8 cellular contexts compared by ENCODE assay signal in the genomic region with DNA sequence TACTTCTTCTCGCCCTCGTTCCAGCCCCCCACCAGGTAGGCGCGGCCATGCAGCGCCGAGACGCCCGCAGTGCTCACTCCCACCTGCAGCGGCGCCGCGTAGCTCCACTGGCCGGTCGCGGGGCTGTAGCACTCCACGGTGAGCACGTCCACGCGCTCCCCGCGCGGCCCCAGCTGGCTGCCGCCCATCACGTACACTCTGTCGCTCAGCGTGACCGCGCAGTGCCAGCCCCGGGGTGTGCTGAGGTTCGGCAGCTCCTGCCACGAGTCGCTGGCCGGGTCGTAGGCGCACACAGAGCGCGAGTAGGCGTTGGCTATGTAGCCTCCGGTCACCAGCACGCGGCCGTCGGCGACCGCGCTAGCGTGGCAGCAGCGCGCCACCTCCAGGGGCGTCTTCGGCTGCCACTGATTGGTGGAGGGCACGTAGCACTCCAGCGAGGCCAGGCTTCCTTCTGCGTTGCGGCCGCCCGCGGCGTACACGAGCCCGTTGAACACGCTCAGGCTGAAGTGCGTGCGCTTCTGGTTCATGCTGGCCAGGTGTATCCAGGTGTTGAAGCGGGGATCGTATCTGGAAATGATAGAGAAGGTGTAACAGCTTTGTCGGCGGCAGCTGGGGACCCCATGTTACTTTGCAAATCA. TPM values are rescaled to one million over a fixed set of nuclear protein-coding genes. Genes with fewer than 3 reads are reported as not detected.
DNase-seq lines count a peak whose midpoint lies in the region; ATAC-seq, FAIRE-seq and TF ChIP-seq lines count a peak whose summit lies in the region.

No MANE protein-coding gene starts in this region.

- H3K9me3 ChIP-seq in HUES48 (ENCODE audit: control insufficient read depth, insufficient read depth, low read length) (no peaks in the 10 kb centered on the region), Panc1 (ENCODE audit: control insufficient read depth, insufficient read depth, low read depth, low read length) (no peaks in the 10 kb centered on the region)

- in situ Hi-C loops in Panc1 (cut with HindIII; ENCODE audit: low pct_unique_long_range_greater_than_20kb, low sequenced_read_pairs), result no loop called here

- no peaks in the 10 kb centered on the region for H3K9me3 Mint-ChIP-seq in activated T-helper 2 cell treated with anti-CD3 and anti-CD28 coated beads, Interferon-gamma antibody, Interleukin-2, Interleukin-4, amounts not matched to agents 10 μg/mL and 5 μg/mL and 100 μg/mL, durations not matched to agents 14 hours and 24 hours and 36 hours
- no peaks in the 10 kb centered on the region for H3K9me3 Mint-ChIP-seq in neural crest cell
- H3K9me3 Mint-ChIP-seq in stimulated activated naive CD8-positive, alpha-beta T cell treated with anti-CD3 and anti-CD28 coated beads, Interleukin-15, amount 100 ng/mL, for 72 hours, result no peaks in the 10 kb centered on the region

- intact Hi-C loops in Panc1 (cut with micrococcal nuclease; ENCODE audit: unreplicated experiment), result loop anchor here (1.0 to 2.0 kb wide), 2 partner anchors 107 to 159 kb away; partner anchors contain the start of gene GCLC
- intact Hi-C loops in activated T-helper 2 cell treated with anti-CD3 and anti-CD28 coated beads, Interferon-gamma antibody, Interleukin-2, Interleukin-4, amounts not matched to agents 10 μg/mL and 5 μg/mL and 100 μg/mL, durations not matched to agents 14 hours and 24 hours and 36 hours (cut with micrococcal nuclease), result loop anchor here (1.0 to 5.0 kb wide), 5 partner anchors 75 to 480 kb away; no protein-coding TSS in a partner anchor

- H3K27ac ChIP-seq in HUES48 (ENCODE audit: low read depth, low read length) (peak overlapping the region; percentile 14), Panc1 (ENCODE audit: low read length) (peak overlapping the region; percentile 32; the same call in 1 of the 2 replicates), foreskin keratinocyte (peak overlapping the region; percentile 25)

- peaks cover 30% of the 10 kb centered on the region for H3K4me1 Mint-ChIP-seq in activated T-helper 2 cell treated with anti-CD3 and anti-CD28 coated beads, Interferon-gamma antibody, Interleukin-2, Interleukin-4, amounts not matched to agents 10 μg/mL and 5 μg/mL and 100 μg/mL, durations not matched to agents 14 hours and 24 hours and 36 hours (ENCODE audit: low read depth)
- peaks cover 6% of the 10 kb centered on the region for H3K4me1 Mint-ChIP-seq in neural crest cell
- peaks cover 44% of the 10 kb centered on the region for H3K4me1 Mint-ChIP-seq in stimulated activated naive CD8-positive, alpha-beta T cell treated with anti-CD3 and anti-CD28 coated beads, Interleukin-15, amount 100 ng/mL, for 72 hours

- FAIRE-seq in D721Med (lab: Jason Lieb, UNC), result no peak

- peak overlapping the region; percentile 86 for H3K27ac Mint-ChIP-seq in activated T-helper 2 cell treated with anti-CD3 and anti-CD28 coated beads, Interferon-gamma antibody, Interleukin-2, Interleukin-4, amounts not matched to agents 10 μg/mL and 5 μg/mL and 100 μg/mL, durations not matched to agents 14 hours and 24 hours and 36 hours
- H3K27ac Mint-ChIP-seq in neural crest cell (ENCODE audit: unreplicated experiment), result no peak overlapping the region
- peak overlapping the region; percentile 92 to 96 for H3K27ac Mint-ChIP-seq in stimulated activated naive CD8-positive, alpha-beta T cell treated with anti-CD3 and anti-CD28 coated beads, Interleukin-15, amount 100 ng/mL, for 72 hours

- peaks cover 27% of the 10 kb centered on the region for H3K27me3 Mint-ChIP-seq in activated T-helper 2 cell treated with anti-CD3 and anti-CD28 coated beads, Interferon-gamma antibody, Interleukin-2, Interleukin-4, amounts not matched to agents 10 μg/mL and 5 μg/mL and 100 μg/mL, durations not matched to agents 14 hours and 24 hours and 36 hours (ENCODE audit: low read depth)
- peaks cover 16% of the 10 kb centered on the region for H3K27me3 Mint-ChIP-seq in neural crest cell (ENCODE audit: low read depth)
- peaks cover 6% of the 10 kb centered on the region for H3K27me3 Mint-ChIP-seq in stimulated activated naive CD8-positive, alpha-beta T cell treated with anti-CD3 and anti-CD28 coated beads, Interleukin-15, amount 100 ng/mL, for 72 hours

- H3K4me3 ChIP-seq in HUES48 (ENCODE audit: low read depth, low read length) (peak overlapping the region; percentile 80), Panc1 (ENCODE audit: low read depth in 2 of 2, low read length in 2 of 2) (peak overlapping the region; percentile 51 to 86)

- peaks cover 7% of the 10 kb centered on the region; the same call in 1 of the 2 replicates for H3K4me1 ChIP-seq in HUES48 (ENCODE audit: control insufficient read depth, insufficient read depth, low read length)
- peaks cover 4% of the 10 kb centered on the region; the same call in 1 of the 2 replicates for H3K4me1 ChIP-seq in Panc1 (ENCODE audit: control insufficient read depth, insufficient read depth, low read length)
- H3K4me1 ChIP-seq in foreskin keratinocyte, result peaks cover 6% of the 10 kb centered on the region

- no peaks in the 10 kb centered on the region for H3K36me3 ChIP-seq in HUES48 (ENCODE audit: control insufficient read depth, insufficient read depth, low read length)
- no peaks in the 10 kb centered on the region for H3K36me3 ChIP-seq in Panc1 (ENCODE audit: control insufficient read depth, insufficient read depth, low read length)

- peak; percentile 44 for TF ChIP-seq CTCF in D721Med (IDR thresholded peaks at IDR 0.05; ENCODE audit: insufficient read depth, missing control alignments)
- TF ChIP-seq CTCF in Panc1 (IDR thresholded peaks at IDR 0.05), result peak; percentile 56
- TF ChIP-seq CTCF in foreskin keratinocyte (conservative IDR thresholded peaks at IDR 0.05), result peak; percentile 59
- peak; percentile 51 for TF ChIP-seq CTCF in neural crest cell (conservative IDR thresholded peaks at IDR 0.05)

- peak overlapping the region; percentile 75 for H3K9ac ChIP-seq in HUES48 (ENCODE audit: low read depth, low read length)

- H3K36me3 Mint-ChIP-seq in activated T-helper 2 cell treated with anti-CD3 and anti-CD28 coated beads, Interferon-gamma antibody, Interleukin-2, Interleukin-4, amounts not matched to agents 10 μg/mL and 5 μg/mL and 100 μg/mL, durations not matched to agents 14 hours and 24 hours and 36 hours (ENCODE audit: low read depth), result peaks cover 3% of the 10 kb centered on the region
- H3K36me3 Mint-ChIP-seq in neural crest cell (ENCODE audit: low read depth), result no peaks in the 10 kb centered on the region

- DNase-seq in D721Med (ENCODE audit: insufficient read length, low spot score) (no peak), Panc1 (ENCODE audit: low read depth, low spot score) (peak; percentile 55), foreskin keratinocyte (peak in 1 of 2 donors; percentile 76), neural crest cell (ENCODE audit: low read depth, low spot score) (peak; percentile 63)
- DNase-seq in activated T-helper 2 cell treated with anti-CD3 and anti-CD28 coated beads, Interferon-gamma antibody, Interleukin-2, Interleukin-4, amounts not matched to agents 10 μg/mL and 5 μg/mL and 100 μg/mL, durations not matched to agents 14 hours and 24 hours and 36 hours (ENCODE audit: low spot score), result peak; percentile 70
- peak; percentile 81 to 84 for DNase-seq in stimulated activated naive CD8-positive, alpha-beta T cell treated with anti-CD3 and anti-CD28 coated beads, Interleukin-15, amount 100 ng/mL, for 72 hours

- peaks cover 21% of the 10 kb centered on the region for H3K27me3 ChIP-seq in HUES48 (ENCODE audit: control insufficient read depth, insufficient read depth, low read length)
- H3K27me3 ChIP-seq in Panc1 (ENCODE audit: control insufficient read depth, insufficient read depth, low read length), result no peaks in the 10 kb centered on the region; the same call in 1 of the 2 replicates
- H3K27me3 ChIP-seq in foreskin keratinocyte, result no peaks in the 10 kb centered on the region

- POLR2A ChIA-PET in Panc1 (lab: Charles Lee), result no interaction called here

- peak overlapping the region; percentile 86 for H3K4me3 Mint-ChIP-seq in activated T-helper 2 cell treated with anti-CD3 and anti-CD28 coated beads, Interferon-gamma antibody, Interleukin-2, Interleukin-4, amounts not matched to agents 10 μg/mL and 5 μg/mL and 100 μg/mL, durations not matched to agents 14 hours and 24 hours and 36 hours (ENCODE audit: low read depth)
- peak overlapping the region; percentile 85 for H3K4me3 Mint-ChIP-seq in neural crest cell
- peak overlapping the region; percentile 95 to 98 for H3K4me3 Mint-ChIP-seq in stimulated activated naive CD8-positive, alpha-beta T cell treated with anti-CD3 and anti-CD28 coated beads, Interleukin-15, amount 100 ng/mL, for 72 hours

- no TSS peak for BruUV-seq in Panc1 (replicated peaks; lab: Mats Ljungman, UMichigan)

- ATAC-seq in GM21526 (IDR thresholded peaks at IDR 0.05; ENCODE audit: low FRiP score, unreplicated experiment), result peak; percentile 77
- peak; percentile 99 for ATAC-seq in Panc1
- ATAC-seq in foreskin keratinocyte, result peak; percentile 91
- peak; percentile 95 for ATAC-seq in stimulated activated naive CD8-positive, alpha-beta T cell treated with anti-CD3 and anti-CD28 coated beads, Interleukin-15, amount 100 ng/mL, for 72 hours

- CTCF ChIA-PET in Panc1 (lab: Charles Lee), result interaction anchor here (0.6 to 1.9 kb wide), 7 partner anchors 17 to 164 kb away, joined by 3 to 15 read pairs (median 4); no protein-coding TSS in a partner anchor

RNA-seq across cellular contexts. Expression of gene KLHL31, which starts 13.7 kb away (rescaled TPM):
- 0.21 TPM for total RNA-seq in Panc1 (2021; ENCODE audit: unreplicated experiment)
- 0.10 TPM for polyA plus RNA-seq in Panc1 (2012; ENCODE audit: insufficient read length)
- 0.14 and 0.18 TPM in 2 replicates for total RNA-seq in activated T-helper 2 cell treated with anti-CD3 and anti-CD28 coated beads, Interferon-gamma antibody, Interleukin-2, Interleukin-4, amounts not matched to agents 10 μg/mL and 5 μg/mL and 100 μg/mL, durations not matched to agents 14 hours and 24 hours and 36 hours
- total RNA-seq in foreskin keratinocyte, result 0.10 and 0.18 TPM in 2 replicates
- polyA plus RNA-seq in foreskin keratinocyte, result 0.03 and 0.04 TPM in 2 replicates
- total RNA-seq in neural crest cell, result 0.20 and 0.33 TPM in 2 replicates
